ENCODE assay signal across 20 cellular contexts in genomic region chr9:38276751-38277439, GRCh38.
"Had no signal": no experiment of that assay in that cellular context is flagged by ENCODE, and none has a peak within 500 bp of the region (broad histone marks: within the 10 kb centered on the region; RNA-seq: fewer than 3 reads in every experiment).

No MANE protein-coding gene starts in this region.

- H3K36me3 Mint-ChIP-seq: activated naive CD4-positive, alpha-beta T cell treated with anti-CD3 and anti-CD28 coated beads, Interleukin-2, amount 50 U/mL, for 24 hours; immature natural killer cell; naive thymus-derived CD4-positive, alpha-beta T cell; T-cell had no signal

- H3K4me3 ChIP-seq: adrenal gland, esophagus squamous epithelium, testis, upper lobe of right lung had no signal

- H3K4me3 Mint-ChIP-seq: activated CD4-positive, alpha-beta T cell treated with anti-CD3 and anti-CD28 coated beads, Interleukin-2, amount 10 ng/mL, durations not matched to agents 24 days and 14 days; activated CD8-positive, alpha-beta T cell treated with anti-CD3 and anti-CD28 coated beads, Interleukin-2, amount 10 ng/mL, durations not matched to agents 7 days and 5 days; activated naive CD4-positive, alpha-beta T cell treated with anti-CD3 and anti-CD28 coated beads, Interleukin-2, amount 50 U/mL, for 24 hours; dendritic cell treated with granulocyte-macrophage colony-stimulating factor and Interleukin-4, amounts not matched to agents 40 ng/mL and 50 ng/mL, for 4 days; stimulated activated naive CD8-positive, alpha-beta T cell treated with anti-CD3 and anti-CD28 coated beads, Interleukin-15, amount 100 ng/mL, for 72 hours; T-cell had no signal

- H2AFZ ChIP-seq: parathyroid adenoma had no signal

- H3K9me3 Mint-ChIP-seq: activated CD4-positive, alpha-beta T cell treated with anti-CD3 and anti-CD28 coated beads, Interleukin-2, amount 10 ng/mL, durations not matched to agents 24 days and 14 days; activated naive CD4-positive, alpha-beta T cell treated with anti-CD3 and anti-CD28 coated beads, Interleukin-2, amount 50 U/mL, for 24 hours; dendritic cell treated with granulocyte-macrophage colony-stimulating factor and Interleukin-4, amounts not matched to agents 40 ng/mL and 50 ng/mL, for 4 days; immature natural killer cell; stimulated activated naive CD8-positive, alpha-beta T cell treated with anti-CD3 and anti-CD28 coated beads, Interleukin-15, amount 100 ng/mL, for 72 hours; T-cell had no signal

- H3K27ac ChIP-seq: adrenal gland, esophagus squamous epithelium, parathyroid adenoma, testis, upper lobe of right lung had no signal

- DNase-seq: activated CD4-positive, alpha-beta T cell treated with anti-CD3 and anti-CD28 coated beads, Interleukin-2, amount 10 ng/mL, durations not matched to agents 24 days and 14 days; activated CD8-positive, alpha-beta T cell treated with anti-CD3 and anti-CD28 coated beads, Interleukin-2, amount 10 ng/mL, durations not matched to agents 7 days and 5 days; activated gamma-delta T cell; adrenal gland; effector CD8-positive, alpha-beta T cell; esophagus squamous epithelium; immature natural killer cell; kidney glomerular epithelial cell; left ventricle myocardium superior; naive thymus-derived CD4-positive, alpha-beta T cell; SK-N-SH; stimulated activated CD4-positive, alpha-beta T cell treated with anti-CD3 and anti-CD28 coated beads, Interleukin-4, amount 100 ng/mL, for 1 hour; stimulated activated naive CD8-positive, alpha-beta T cell treated with anti-CD3 and anti-CD28 coated beads, Interleukin-15, amount 100 ng/mL, for 72 hours; T-cell; T-helper 9 cell; testis; upper lobe of right lung had no signal

- H3K27ac Mint-ChIP-seq: activated CD4-positive, alpha-beta T cell treated with anti-CD3 and anti-CD28 coated beads, Interleukin-2, amount 10 ng/mL, durations not matched to agents 24 days and 14 days; activated CD8-positive, alpha-beta T cell treated with anti-CD3 and anti-CD28 coated beads, Interleukin-2, amount 10 ng/mL, durations not matched to agents 7 days and 5 days; activated naive CD4-positive, alpha-beta T cell treated with anti-CD3 and anti-CD28 coated beads, Interleukin-2, amount 50 U/mL, for 24 hours; dendritic cell treated with granulocyte-macrophage colony-stimulating factor and Interleukin-4, amounts not matched to agents 40 ng/mL and 50 ng/mL, for 4 days; immature natural killer cell; stimulated activated naive CD8-positive, alpha-beta T cell treated with anti-CD3 and anti-CD28 coated beads, Interleukin-15, amount 100 ng/mL, for 72 hours; T-cell had no signal

- H3K9me3 ChIP-seq: adrenal gland, esophagus squamous epithelium, SK-N-SH, testis, upper lobe of right lung had no signal

- H3K36me3 ChIP-seq: adrenal gland, esophagus squamous epithelium, upper lobe of right lung had no signal

- H3K27me3 ChIP-seq: adrenal gland, testis, upper lobe of right lung had no signal

- H3K27me3 Mint-ChIP-seq: activated CD4-positive, alpha-beta T cell treated with anti-CD3 and anti-CD28 coated beads, Interleukin-2, amount 10 ng/mL, durations not matched to agents 24 days and 14 days; activated naive CD4-positive, alpha-beta T cell treated with anti-CD3 and anti-CD28 coated beads, Interleukin-2, amount 50 U/mL, for 24 hours; dendritic cell treated with granulocyte-macrophage colony-stimulating factor and Interleukin-4, amounts not matched to agents 40 ng/mL and 50 ng/mL, for 4 days had no signal

- H3K9ac ChIP-seq: parathyroid adenoma, SK-N-SH had no signal

- H3K4me2 ChIP-seq: SK-N-SH had no signal

- ATAC-seq: activated CD8-positive, alpha-beta T cell treated with anti-CD3 and anti-CD28 coated beads, Interleukin-2, amount 10 ng/mL, durations not matched to agents 7 days and 5 days; left ventricle myocardium superior; naive thymus-derived CD4-positive, alpha-beta T cell; stimulated activated naive CD8-positive, alpha-beta T cell treated with anti-CD3 and anti-CD28 coated beads, Interleukin-15, amount 100 ng/mL, for 72 hours; T-cell; upper lobe of right lung had no signal

- H3K79me2 ChIP-seq: parathyroid adenoma had no signal

- H3K4me1 ChIP-seq: adrenal gland, esophagus squamous epithelium, parathyroid adenoma, testis, upper lobe of right lung had no signal
